Comparison of ENCODE assay signal across 15 cellular contexts in the genomic region with DNA sequence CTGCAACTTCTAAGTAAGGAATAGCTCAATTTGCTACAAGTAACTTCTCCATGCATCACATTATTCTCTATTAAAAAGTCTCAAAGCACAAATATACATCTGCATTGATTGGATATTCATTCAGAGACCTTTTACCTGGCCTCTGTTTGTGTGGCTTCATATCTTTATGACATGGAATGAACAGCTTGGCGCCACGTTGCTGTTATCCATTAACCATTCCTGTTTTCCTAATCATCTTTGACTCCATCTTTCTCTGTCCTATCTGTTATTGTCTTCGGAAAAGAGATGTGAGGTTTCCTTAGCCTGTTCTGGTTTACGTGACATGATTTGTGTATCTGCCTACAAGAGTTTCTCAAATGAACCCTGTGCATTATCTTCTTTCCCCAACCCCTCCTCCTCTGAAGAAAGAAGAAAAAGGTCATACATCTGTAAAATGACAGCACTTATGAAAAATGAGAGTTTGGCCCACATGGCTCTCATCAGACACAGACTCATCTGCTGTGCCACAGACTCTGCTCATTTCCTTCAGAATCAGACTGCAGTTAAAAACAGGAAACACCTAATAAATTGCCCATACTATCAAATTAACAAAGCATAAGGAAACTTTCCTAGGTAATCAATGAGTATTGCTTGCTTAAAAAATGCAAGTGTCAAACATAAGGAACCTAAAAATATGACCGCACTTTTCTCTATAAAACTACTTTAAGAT.
DNase-seq lines count a peak whose midpoint lies in the region; TF ChIP-seq lines count a peak whose summit lies in the region.
"Had no signal": no experiment of that assay in that cellular context is flagged by ENCODE, and none has a peak within 500 bp of the region (broad histone marks: within the 10 kb centered on the region; RNA-seq: fewer than 3 reads in every experiment).

No MANE protein-coding gene starts in this region.

- H3K9ac ChIP-seq in SK-N-MC (ENCODE audit: insufficient read length) (peak overlapping the region; percentile 35), smooth muscle cell (ENCODE audit: low read depth) (no peak overlapping the region)

- H3K9me3 ChIP-seq in Caco-2 = no peaks in the 10 kb centered on the region
- no peaks in the 10 kb centered on the region for H3K9me3 ChIP-seq in SK-N-MC (ENCODE audit: low read depth, low read length)
- no peaks in the 10 kb centered on the region for H3K9me3 ChIP-seq in smooth muscle cell (replicated peaks; ENCODE audit: low read depth)
- no peaks in the 10 kb centered on the region for H3K9me3 ChIP-seq in vagina

- H3K27ac Mint-ChIP-seq in Caco-2 (ENCODE audit: unreplicated experiment) = no peak overlapping the region
- H3K27ac Mint-ChIP-seq in nephron progenitor cell = peak overlapping the region; percentile 58
- no peak overlapping the region for H3K27ac Mint-ChIP-seq in type B pancreatic cell
- H3K27ac Mint-ChIP-seq: CD4-positive, alpha-beta T cell had no signal

- H4K20me1 ChIP-seq in smooth muscle cell (ENCODE audit: low read depth) = no peaks in the 10 kb centered on the region

- CTCF ChIA-PET in Caco-2 (lab: Charles Lee) = no interaction called here

- WGBS in smooth muscle cell (ENCODE audit: low lambda C conversion rate) = 57% methylated on average over 5 of the region's 5 CpGs

- peak overlapping the region; percentile 15 for H2AFZ ChIP-seq in smooth muscle cell (ENCODE audit: low read depth)

- H3K4me3 Mint-ChIP-seq in Caco-2 (ENCODE audit: unreplicated experiment) = peak overlapping the region; percentile 20
- H3K4me3 Mint-ChIP-seq in nephron progenitor cell = no peak overlapping the region
- H3K4me3 Mint-ChIP-seq in type B pancreatic cell = no peak overlapping the region
- H3K4me3 Mint-ChIP-seq: CD4-positive, alpha-beta T cell; H9 had no signal

- no peaks in the 10 kb centered on the region for H3F3A ChIP-seq in smooth muscle cell (ENCODE audit: low read depth)

- BruUV-seq in Caco-2 (replicated peaks; lab: Mats Ljungman, UMichigan) = no TSS peak

- no peaks in the 10 kb centered on the region for H3K27me3 ChIP-seq in Caco-2 (replicated peaks; ENCODE audit: control insufficient read depth, insufficient read depth, low read length)
- no peaks in the 10 kb centered on the region for H3K27me3 ChIP-seq in smooth muscle cell (ENCODE audit: low read depth)
- H3K27me3 ChIP-seq in vagina = no peaks in the 10 kb centered on the region

- no peaks in the 10 kb centered on the region for H3K79me2 ChIP-seq in smooth muscle cell (ENCODE audit: low read depth)

- H3K4me3 ChIP-seq in Caco-2 (ENCODE audit: low read depth, low read length) (no peak overlapping the region), SK-N-MC (peak overlapping the region; percentile 59), smooth muscle cell (no peak overlapping the region), vagina (no peak overlapping the region)

- H3K9me3 Mint-ChIP-seq in Caco-2 (ENCODE audit: unreplicated experiment) (no peaks in the 10 kb centered on the region), nephron progenitor cell (no peaks in the 10 kb centered on the region), type B pancreatic cell (no peaks in the 10 kb centered on the region)
- H3K9me3 Mint-ChIP-seq: H9 had no signal

- H3K4me2 ChIP-seq in smooth muscle cell = no peak overlapping the region

- POLR2A ChIA-PET in Caco-2 (lab: Charles Lee) = no interaction called here

- no peak for TF ChIP-seq POLR2A in vagina (IDR thresholded peaks at IDR 0.05)

- H3K4me1 Mint-ChIP-seq in Caco-2 (ENCODE audit: low read depth, unreplicated experiment) (no peaks in the 10 kb centered on the region), nephron progenitor cell (peaks cover 38% of the 10 kb centered on the region), type B pancreatic cell (ENCODE audit: unreplicated experiment) (peaks cover 10% of the 10 kb centered on the region)

- DNase-seq in Caco-2 (no peak), SK-N-MC (ENCODE audit: low read depth, low spot score) (peak; percentile 81), nephron progenitor cell (no peak), smooth muscle cell (lab: John Stamatoyannopoulos, UW; ENCODE audit: unreplicated experiment) (no peak), vagina (ENCODE audit: extremely low spot score in 2 of 2) (no peak), type B pancreatic cell (ENCODE audit: extremely low spot score, unreplicated experiment) (no peak)
- DNase-seq in effector CD8-positive, alpha-beta T cell (lab: John Stamatoyannopoulos, UW) = no peak
- DNase-seq: 8988T; ACHN; C1 segment of cervical spinal cord; CD4-positive, alpha-beta T cell; DMS79 treated with DMSO at 0.1 percent for 48 hours; EL; GOT3; H9 had no signal

- H3K27ac ChIP-seq in SK-N-MC (peak overlapping the region; percentile 93), smooth muscle cell (ENCODE audit: low read depth) (no peak overlapping the region), vagina (no peak overlapping the region)

- H3K36me3 Mint-ChIP-seq in Caco-2 (ENCODE audit: insufficient read depth, unreplicated experiment) = no peaks in the 10 kb centered on the region
- no peaks in the 10 kb centered on the region for H3K36me3 Mint-ChIP-seq in nephron progenitor cell (ENCODE audit: low read depth)
- H3K36me3 Mint-ChIP-seq in type B pancreatic cell = no peaks in the 10 kb centered on the region

- H3K36me3 ChIP-seq in Caco-2 (ENCODE audit: control insufficient read depth, insufficient read depth, low read length) (no peaks in the 10 kb centered on the region), SK-N-MC (ENCODE audit: insufficient read depth, low read length) (no peaks in the 10 kb centered on the region), smooth muscle cell (ENCODE audit: low read depth) (no peaks in the 10 kb centered on the region), vagina (no peaks in the 10 kb centered on the region)

- peaks cover 4% of the 10 kb centered on the region for H3K27me3 Mint-ChIP-seq in Caco-2 (ENCODE audit: insufficient read depth, unreplicated experiment)
- H3K27me3 Mint-ChIP-seq in nephron progenitor cell (ENCODE audit: low read depth, poor library complexity) = no peaks in the 10 kb centered on the region
- H3K27me3 Mint-ChIP-seq in type B pancreatic cell = peaks cover 6% of the 10 kb centered on the region
- H3K27me3 Mint-ChIP-seq: CD4-positive, alpha-beta T cell had no signal

- H3K4me1 ChIP-seq in Caco-2 (peaks cover 14% of the 10 kb centered on the region), smooth muscle cell (ENCODE audit: low read depth) (peaks cover 9% of the 10 kb centered on the region), vagina (no peaks in the 10 kb centered on the region)

- TF ChIP-seq CTCF in Caco-2 (IDR thresholded peaks at IDR 0.05; ENCODE audit: insufficient read depth in 1 of 2, low read depth in 1 of 2, low read length in 1 of 2, severe bottlenecking in 1 of 2, unreplicated experiment in 1 of 2) = no peak
- no peak for TF ChIP-seq CTCF in nephron progenitor cell (IDR thresholded peaks at IDR 0.05)
- no peak for TF ChIP-seq CTCF in smooth muscle cell (IDR thresholded peaks at IDR 0.05; ENCODE audit: borderline replicate concordance, insufficient read depth, poor library complexity, severe bottlenecking)
- no peak for TF ChIP-seq CTCF in vagina (IDR thresholded peaks at IDR 0.05)
- TF ChIP-seq CTCF in type B pancreatic cell (conservative IDR thresholded peaks at IDR 0.05) = no peak

- intact Hi-C loops in Caco-2 (cut with micrococcal nuclease; ENCODE audit: unreplicated experiment) (loop anchor here (1.0 kb wide), 1 partner anchor 155 kb away; no protein-coding TSS in a partner anchor), vagina (cut with DNase I) (no loop called here)
